9 cellular contexts compared by ENCODE assay signal in the genomic region with DNA sequence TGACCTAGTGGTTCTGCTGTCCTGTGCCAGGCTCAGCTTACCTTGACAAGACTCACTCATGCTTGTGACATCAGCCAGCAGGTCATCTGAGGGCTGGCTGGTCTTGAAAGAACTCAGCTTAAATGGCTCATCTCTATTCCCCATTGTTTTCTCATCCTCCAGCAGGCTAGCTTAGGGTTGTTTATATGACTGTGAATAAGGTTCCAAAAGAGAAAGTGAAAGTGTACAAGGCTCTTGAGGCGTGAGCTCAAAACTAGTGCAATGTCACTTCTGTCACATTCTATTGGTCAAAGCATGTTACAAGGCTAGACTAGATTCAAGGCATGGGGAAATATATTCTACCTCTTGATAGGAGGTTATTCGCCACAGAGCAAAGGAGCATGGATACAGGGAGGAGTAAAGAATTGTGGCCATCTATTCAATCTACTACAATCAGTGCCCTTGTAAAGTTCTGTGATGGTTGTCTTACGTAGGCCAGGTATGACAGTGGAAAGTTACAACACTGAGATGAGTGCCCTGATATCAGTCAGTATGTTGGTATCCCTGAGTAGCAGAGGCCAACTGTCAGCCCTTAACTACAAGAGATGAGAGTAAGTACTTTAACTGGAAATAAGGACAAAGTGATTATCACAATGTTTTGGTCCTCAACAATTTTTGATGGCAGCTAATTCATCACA. TPM values are rescaled to one million over a fixed set of nuclear protein-coding genes. Genes with fewer than 3 reads are reported as not detected.
DNase-seq lines count a peak whose midpoint lies in the region; ATAC-seq and TF ChIP-seq lines count a peak whose summit lies in the region.
"Had no signal": no experiment of that assay in that cellular context is flagged by ENCODE, and none has a peak within 500 bp of the region (broad histone marks: within the 10 kb centered on the region; RNA-seq: fewer than 3 reads in every experiment).

No MANE protein-coding gene starts in this region.

- H3K27me3 ChIP-seq in tibial artery (no peaks in the 10 kb centered on the region), tibial nerve (no peaks in the 10 kb centered on the region)

- H3K36me3 Mint-ChIP-seq in activated T-helper 17 cell treated with anti-CD3 and anti-CD28 coated beads, Interleukin-2, amount 50 U/mL, for 72 hours (ENCODE audit: low read depth): no peaks in the 10 kb centered on the region
- H3K36me3 Mint-ChIP-seq in natural killer cell treated with Interleukin-12 subunit alpha and Interleukin-12 subunit beta and Interleukin-15 and Interleukin-18, amount 100 ng/mL, for 72 hours: peaks cover 14% of the 10 kb centered on the region

- no peak overlapping the region for H3K27ac ChIP-seq in tibial artery
- H3K27ac ChIP-seq in tibial nerve: no peak overlapping the region

- intact Hi-C loops in tibial artery (cut with DNase I; ENCODE audit: low total_unique reads): no loop called here
- intact Hi-C loops in posterior vena cava (cut with DNase I): no loop called here

- peak overlapping the region; percentile 95 for H3K27ac Mint-ChIP-seq in activated T-helper 17 cell treated with anti-CD3 and anti-CD28 coated beads, Interleukin-2, amount 50 U/mL, for 72 hours
- H3K27ac Mint-ChIP-seq in natural killer cell treated with Interleukin-12 subunit alpha and Interleukin-12 subunit beta and Interleukin-15 and Interleukin-18, amount 100 ng/mL, for 72 hours: peak overlapping the region; percentile 66

- TF ChIP-seq EP300 in tibial nerve (IDR thresholded peaks at IDR 0.05): no peak

- WGBS in tibial nerve, 2 donors: 76 to 83% methylated on average over 3 of the region's 3 CpGs

- peaks cover 6% of the 10 kb centered on the region for H3K4me1 Mint-ChIP-seq in activated T-helper 17 cell treated with anti-CD3 and anti-CD28 coated beads, Interleukin-2, amount 50 U/mL, for 72 hours
- peaks cover 10 to 11% of the 10 kb centered on the region in 2 donors for H3K4me1 Mint-ChIP-seq in natural killer cell treated with Interleukin-12 subunit alpha and Interleukin-12 subunit beta and Interleukin-15 and Interleukin-18, amount 100 ng/mL, for 72 hours (ENCODE audit: low read depth in 2 of 2)

- no peaks in the 10 kb centered on the region for H3K27me3 Mint-ChIP-seq in activated T-helper 17 cell treated with anti-CD3 and anti-CD28 coated beads, Interleukin-2, amount 50 U/mL, for 72 hours
- H3K27me3 Mint-ChIP-seq in natural killer cell treated with Interleukin-12 subunit alpha and Interleukin-12 subunit beta and Interleukin-15 and Interleukin-18, amount 100 ng/mL, for 72 hours: no peaks in the 10 kb centered on the region

- H3K9me3 ChIP-seq in tibial artery: peaks cover 0 to 14% (median 3%) of the 10 kb centered on the region in 3 donors
- H3K9me3 ChIP-seq in tibial nerve: peaks cover 0 to 5% (median 0%) of the 10 kb centered on the region in 4 donors

- H3K4me3 ChIP-seq in tibial artery: no peak overlapping the region
- no peak overlapping the region for H3K4me3 ChIP-seq in tibial nerve
- H3K4me3 ChIP-seq: skin epidermis had no signal

- H3K36me3 ChIP-seq in tibial artery (no peaks in the 10 kb centered on the region), tibial nerve (no peaks in the 10 kb centered on the region)

- no peak for TF ChIP-seq CTCF in tibial artery (IDR thresholded peaks at IDR 0.05)
- TF ChIP-seq CTCF in tibial nerve (IDR thresholded peaks at IDR 0.05): no peak

- H3K9me3 Mint-ChIP-seq in activated T-helper 17 cell treated with anti-CD3 and anti-CD28 coated beads, Interleukin-2, amount 50 U/mL, for 72 hours: peaks cover 4% of the 10 kb centered on the region
- peaks cover 12% of the 10 kb centered on the region for H3K9me3 Mint-ChIP-seq in natural killer cell treated with Interleukin-12 subunit alpha and Interleukin-12 subunit beta and Interleukin-15 and Interleukin-18, amount 100 ng/mL, for 72 hours

- TF ChIP-seq POLR2A in tibial nerve (IDR thresholded peaks at IDR 0.05): no peak

- ATAC-seq in GM18861 (IDR thresholded peaks at IDR 0.05; ENCODE audit: unreplicated experiment) (peak; percentile 73), HG03354 (IDR thresholded peaks at IDR 0.05; ENCODE audit: poor library complexity, severe bottlenecking, unreplicated experiment) (peak; percentile 74)
- ATAC-seq in activated T-helper 17 cell treated with anti-CD3 and anti-CD28 coated beads, Interleukin-2, amount 50 U/mL, for 72 hours (replicated peaks): peak; percentile 95
- ATAC-seq in natural killer cell treated with Interleukin-12 subunit alpha and Interleukin-12 subunit beta and Interleukin-15 and Interleukin-18, amount 100 ng/mL, for 72 hours: peak; percentile 79 to 84

- H3K4me3 Mint-ChIP-seq in activated T-helper 17 cell treated with anti-CD3 and anti-CD28 coated beads, Interleukin-2, amount 50 U/mL, for 72 hours: peak overlapping the region; percentile 79
- H3K4me3 Mint-ChIP-seq in natural killer cell treated with Interleukin-12 subunit alpha and Interleukin-12 subunit beta and Interleukin-15 and Interleukin-18, amount 100 ng/mL, for 72 hours: peak overlapping the region; percentile 59

- H3K4me1 ChIP-seq in tibial artery (no peaks in the 10 kb centered on the region), tibial nerve (no peaks in the 10 kb centered on the region)

- no peak for DNase-seq in natural killer cell treated with Interleukin-12 subunit alpha and Interleukin-12 subunit beta and Interleukin-15 and Interleukin-18, amount 100 ng/mL, for 72 hours (ENCODE audit: low spot score)
- no peak for DNase-seq in tibial artery
- no peak for DNase-seq in posterior vena cava (ENCODE audit: low spot score)
- no peak for DNase-seq in tibial nerve (ENCODE audit: low spot score in 2 of 2)
- DNase-seq: NCI-H1417 had no signal

RNA-seq across cellular contexts. Expression of a gene that starts 19.8 kb away (rescaled TPM):
- total RNA-seq in activated T-helper 17 cell treated with anti-CD3 and anti-CD28 coated beads, Interleukin-2, amount 50 U/mL, for 72 hours: 10 to 100 TPM; 11.2 to 16.7 TPM
- total RNA-seq in natural killer cell treated with Interleukin-12 subunit alpha and Interleukin-12 subunit beta and Interleukin-15 and Interleukin-18, amount 100 ng/mL, for 72 hours: 10 to 100 TPM in 1 of 2 donors, 1 to 10 TPM in 1; 7.4 to 14.1 TPM
- 10 to 100 TPM; 15.8 to 15.9 TPM for total RNA-seq in posterior vena cava
- total RNA-seq in tibial nerve: 10 to 100 TPM; 12.4 to 39.5 (median 25.8) TPM

RNA-seq across cellular contexts. Expression of a gene that starts 20.2 kb away (rescaled TPM):
- under 1 TPM; 0.50 to 0.52 TPM for total RNA-seq in activated T-helper 17 cell treated with anti-CD3 and anti-CD28 coated beads, Interleukin-2, amount 50 U/mL, for 72 hours
- under 1 TPM; 0.84 to 0.93 TPM for total RNA-seq in natural killer cell treated with Interleukin-12 subunit alpha and Interleukin-12 subunit beta and Interleukin-15 and Interleukin-18, amount 100 ng/mL, for 72 hours
- total RNA-seq in posterior vena cava (1 to 10 TPM; 1.1 to 1.7 TPM), tibial nerve (1 to 10 TPM in 2 of 4 donors, under 1 TPM in 2; 0.84 to 1.8 (median 1.00) TPM)
